1 cellular context compared by ENCODE assay signal in genomic region chr19:40659116-40659515, GRCh38.
TF ChIP-seq lines count a peak whose summit lies in the region.

No MANE protein-coding gene starts in this region.

TF ChIP-seq in K562, 482 proteins besides CTCF, POLR2A, EP300 and RAD21:
- TF ChIP-seq ZNF764 (CRISPR knock-in tag; IDR thresholded peaks at IDR 0.05; ENCODE audit: low read depth) (no peak), ZNF316 (IDR thresholded peaks at IDR 0.05) (no peak), ZNF23 (CRISPR knock-in tag; IDR thresholded peaks at IDR 0.05) (no peak), TAL1 (IDR thresholded peaks at IDR 0.05) (no peak), ARID4B (CRISPR knock-in tag; IDR thresholded peaks at IDR 0.05) (no peak), HNRNPUL1 (IDR thresholded peaks at IDR 0.05; ENCODE audit: low read length) (no peak), ELK1 (CRISPR knock-in tag; IDR thresholded peaks at IDR 0.05) (no peak), IRF1 (CRISPR knock-in tag; IDR thresholded peaks at IDR 0.05; ENCODE audit: borderline replicate concordance) (no peak), SREBF1 (IDR thresholded peaks at IDR 0.05; ENCODE audit: borderline replicate concordance, low read depth, low read length) (no peak), MCM5 (IDR thresholded peaks at IDR 0.05; ENCODE audit: low read depth) (no peak), CEBPG (CRISPR knock-in tag; IDR thresholded peaks at IDR 0.05) (no peak), CEBPG (tag; conservative IDR thresholded peaks at IDR 0.05 in 1 of 2, IDR thresholded peaks at IDR 0.05 in 1 of 2) (no peak), FOXK1 (CRISPR knock-in tag; IDR thresholded peaks at IDR 0.05; ENCODE audit: borderline replicate concordance) (no peak), ZNF280B (CRISPR knock-in tag; IDR thresholded peaks at IDR 0.05) (no peak), ELF2 (CRISPR knock-in tag; IDR thresholded peaks at IDR 0.05) (no peak), KDM1A (IDR thresholded peaks at IDR 0.05) (no peak), SMARCE1 (IDR thresholded peaks at IDR 0.05) (no peak), HLTF (IDR thresholded peaks at IDR 0.05) (no peak), CREB1 (IDR thresholded peaks at IDR 0.05) (no peak), CREB1 (CRISPR knock-in tag; IDR thresholded peaks at IDR 0.05) (no peak)
